25 cellular contexts compared by ENCODE assay signal in the genomic region with DNA sequence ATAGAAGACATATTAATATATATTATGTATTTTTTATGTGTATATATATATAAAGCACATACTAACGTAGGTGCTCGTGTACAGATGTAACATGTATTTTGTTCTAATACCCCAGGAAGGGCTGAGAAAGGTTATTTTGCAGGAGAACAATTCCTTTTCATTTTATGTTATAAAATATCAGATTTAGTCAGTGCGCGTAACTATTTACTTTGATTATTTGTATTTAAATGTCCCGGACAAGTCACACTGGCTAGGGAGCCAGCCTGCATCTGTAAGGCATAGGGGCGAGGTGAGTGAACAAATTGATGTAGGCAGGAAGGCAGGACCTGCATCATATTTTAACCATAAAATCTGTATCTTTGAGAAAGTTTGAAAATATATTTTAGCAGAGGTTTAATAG.
"Had no signal": no experiment of that assay in that cellular context is flagged by ENCODE, and none has a peak within 500 bp of the region (broad histone marks: within the 10 kb centered on the region; RNA-seq: fewer than 3 reads in every experiment).

No MANE protein-coding gene starts in this region.

- H3K36me3 ChIP-seq: colonic mucosa, esophagus muscularis mucosa, gastrocnemius medialis, gastroesophageal sphincter, heart left ventricle, heart right ventricle had no signal

- H3K27ac ChIP-seq: colonic mucosa, coronary artery, dorsolateral prefrontal cortex, epithelial cell of prostate, esophagus muscularis mucosa, esophagus squamous epithelium, foreskin keratinocyte, gastrocnemius medialis, gastroesophageal sphincter, heart left ventricle, heart right ventricle had no signal

- FAIRE-seq: endothelial cell of umbilical vein had no signal

- DNase-seq: colonic mucosa; cortex of kidney; dermis blood vessel endothelial cell; dorsolateral prefrontal cortex; effector CD4-positive, alpha-beta T cell; effector CD8-positive, alpha-beta T cell; effector memory CD4-positive, alpha-beta T cell; effector memory CD8-positive, alpha-beta T cell; endodermal cell; erythroblast; esophagus squamous epithelium; foreskin fibroblast; foreskin keratinocyte; foreskin melanocyte; gastrocnemius medialis; glutamatergic neuron; head of caudate nucleus; heart left ventricle; heart right ventricle had no signal

- H3K4me1 ChIP-seq: colonic mucosa, esophagus muscularis mucosa, foreskin keratinocyte, gastrocnemius medialis, gastroesophageal sphincter, heart left ventricle, heart right ventricle had no signal

- H3K9me3 ChIP-seq: colonic mucosa, esophagus muscularis mucosa, esophagus squamous epithelium, gastrocnemius medialis, gastroesophageal sphincter, heart left ventricle, heart right ventricle had no signal

- H3K4me3 ChIP-seq: colonic mucosa, coronary artery, dorsolateral prefrontal cortex, esophagus muscularis mucosa, esophagus squamous epithelium, gastrocnemius medialis, gastroesophageal sphincter, heart left ventricle, heart right ventricle had no signal

- ATAC-seq: effector memory CD8-positive, alpha-beta T cell; esophagus mucosa; foreskin keratinocyte; gastrocnemius medialis; gastroesophageal sphincter; heart left ventricle; heart right ventricle had no signal

- H3K27me3 ChIP-seq: colonic mucosa had no signal
